In the genomic region with DNA sequence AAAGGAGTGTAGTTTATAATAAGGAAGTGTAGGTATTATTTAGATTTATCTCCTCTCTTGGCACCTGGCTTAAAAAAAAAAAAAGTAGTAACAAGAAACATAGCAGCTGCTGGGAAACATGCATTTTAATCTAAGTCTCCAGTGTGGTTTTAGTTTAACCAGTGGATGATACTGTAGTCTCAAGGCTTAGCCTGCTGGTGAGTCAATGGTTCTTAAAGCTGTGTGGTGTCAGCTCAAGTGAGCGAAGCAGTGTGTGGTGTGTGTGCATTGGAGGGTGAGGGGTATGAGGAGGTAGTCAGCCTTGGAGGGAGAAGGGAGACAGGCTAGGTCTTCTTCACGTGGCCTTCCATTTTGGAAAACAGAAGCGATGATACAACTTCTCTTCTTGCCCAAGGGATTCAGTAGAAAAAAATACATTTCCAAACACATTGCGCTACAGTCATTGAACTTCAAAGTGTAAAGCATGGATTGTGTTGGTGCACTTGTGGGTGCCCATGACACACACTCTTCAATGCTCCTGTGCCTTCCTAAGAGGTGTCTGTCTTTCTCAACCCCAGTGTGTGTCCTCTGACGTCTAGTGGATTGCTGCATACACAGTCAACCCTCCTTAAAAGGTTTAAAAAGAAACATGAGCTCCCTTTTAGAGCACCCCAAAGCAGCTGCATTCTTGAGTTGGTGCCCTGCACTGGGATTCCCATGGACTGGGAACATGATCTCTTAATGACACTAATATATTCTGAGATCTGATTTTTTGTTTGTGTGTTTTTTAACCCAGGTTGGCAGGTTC, we compare ENCODE assay signal across 8 cellular contexts. TPM values are rescaled to one million over a fixed set of nuclear protein-coding genes. Genes with fewer than 3 reads are reported as not detected.
DNase-seq lines count a peak whose midpoint lies in the region; ATAC-seq and TF ChIP-seq lines count a peak whose summit lies in the region.
"Had no signal": no experiment of that assay in that cellular context is flagged by ENCODE, and none has a peak within 500 bp of the region (broad histone marks: within the 10 kb centered on the region; RNA-seq: fewer than 3 reads in every experiment).

No MANE protein-coding gene starts in this region.

- H3K27me3 ChIP-seq in Loucy (ENCODE audit: insufficient read depth, low read length, poor library complexity, severe bottlenecking) (no peaks in the 10 kb centered on the region), psoas muscle (ENCODE audit: insufficient read depth in 3 of 3, low read length in 2 of 3) (no peaks in the 10 kb centered on the region), vagina (no peaks in the 10 kb centered on the region)

- no peaks in the 10 kb centered on the region for H4K20me1 ChIP-seq in Loucy (ENCODE audit: insufficient read depth, low read length, poor library complexity, severe bottlenecking)

- TF ChIP-seq CTCF in Loucy (conservative IDR thresholded peaks at IDR 0.05; ENCODE audit: low read length), result no peak
- TF ChIP-seq CTCF in epithelial cell of proximal tubule (conservative IDR thresholded peaks at IDR 0.05; ENCODE audit: low read depth, low read length), result no peak
- no peak for TF ChIP-seq CTCF in psoas muscle (IDR thresholded peaks at IDR 0.05)
- no peak for TF ChIP-seq CTCF in vagina (IDR thresholded peaks at IDR 0.05)

- H3K9me2 ChIP-seq in Loucy (replicated peaks; ENCODE audit: low read depth, low read length), result no peaks in the 10 kb centered on the region

- H3K27ac ChIP-seq in psoas muscle (peak overlapping the region; percentile 99), vagina (no peak overlapping the region)

- DNase-seq in DMS53 (lab: John Stamatoyannopoulos, UW) (peak; percentile 91), epithelial cell of proximal tubule (ENCODE audit: low read depth) (peak; percentile 70), psoas muscle (peak in 1 of 2 donors; percentile 63), vagina (ENCODE audit: extremely low spot score in 2 of 2) (no peak), HuH-7 (ENCODE audit: low spot score) (no peak)
- DNase-seq: activated T-cell treated with anti-CD3 and anti-CD28 coated beads for 4 hours had no signal

- H3K4me1 ChIP-seq in Loucy (ENCODE audit: insufficient read depth, low read length, poor library complexity, severe bottlenecking) (peaks cover 81% of the 10 kb centered on the region), psoas muscle (peaks cover 94% of the 10 kb centered on the region), vagina (peaks cover 87% of the 10 kb centered on the region)

- H3K36me3 ChIP-seq in Loucy (ENCODE audit: insufficient read depth, low read length) (no peaks in the 10 kb centered on the region), psoas muscle (ENCODE audit: insufficient read depth in 1 of 2, low read depth in 1 of 2) (no peaks in the 10 kb centered on the region), vagina (peaks cover 0 to 17% of the 10 kb centered on the region in 2 donors)

- H3K9me3 ChIP-seq in Loucy (ENCODE audit: insufficient read depth, low read depth, low read length) (no peaks in the 10 kb centered on the region), psoas muscle (no peaks in the 10 kb centered on the region), vagina (no peaks in the 10 kb centered on the region)

- H3K79me2 ChIP-seq in Loucy (ENCODE audit: insufficient read depth, low read length), result no peaks in the 10 kb centered on the region

- 0 out of 2 replicates have a peak, but pooled peaks cover 3% of the 10 kb centered on the region for H3F3A ChIP-seq in Loucy (ENCODE audit: low read depth)

- H3K4me3 ChIP-seq in Loucy (ENCODE audit: low read length, poor library complexity, severe bottlenecking) (no peak overlapping the region), epithelial cell of proximal tubule (ENCODE audit: low read depth, low read length) (no peak overlapping the region), psoas muscle (peak overlapping the region; percentile 45), vagina (no peak overlapping the region)

- H3K4me2 ChIP-seq in Loucy (ENCODE audit: low read depth, low read length, poor library complexity, severe bottlenecking), result peak overlapping the region; percentile 14

- WGBS in psoas muscle, 3 donors, result 40 to 72% (median 48%) methylated on average over 5 of the region's 5 CpGs

- H3K9ac ChIP-seq in Loucy (ENCODE audit: low read depth, low read length, poor library complexity, severe bottlenecking), result peak overlapping the region; percentile 53

- ATAC-seq in psoas muscle (peak; percentile 75 to 89 (median 84)), GM21529 (IDR thresholded peaks at IDR 0.05; ENCODE audit: unreplicated experiment) (no peak)

- no peak overlapping the region for H2AFZ ChIP-seq in Loucy (ENCODE audit: low read length)

- TF ChIP-seq POLR2A in vagina (IDR thresholded peaks at IDR 0.05), result no peak

- intact Hi-C loops in psoas muscle (cut with DNase I), result loop anchor here in 1 of 2 donors (2.0 kb wide), 1 partner anchor 39 kb away; no protein-coding TSS in a partner anchor
- intact Hi-C loops in vagina (cut with DNase I), result no loop called here

RNA-seq across cellular contexts. Expression of a gene that starts 40.1 kb away (rescaled TPM):
- total RNA-seq in epithelial cell of proximal tubule, result 0.17 TPM in 1 of 2 replicates, not detected in the other
- total RNA-seq in psoas muscle, result 100 to 1,000 TPM in 3 of 4 donors, 10 to 100 TPM in 1; 11.7 to 299 (median 183) TPM
- polyA plus RNA-seq in psoas muscle, result 10 to 100 TPM; 12.0 to 89.8 (median 45.2) TPM
- 243 TPM for total RNA-seq in vagina

Comparison
In these comparisons a context has a peak if more than half of its experiments do, and no peak if none do; other contexts are left out.
1. DNase-seq: peak in DMS53 (single experiment) and epithelial cell of proximal tubule (single experiment); none in vagina (0 of 2) and HuH-7 (single experiment).
2. RNA of a gene that starts 40.1 kb away (total RNA-seq): 243 TPM in vagina (single experiment) and 11.7 to 299 TPM in psoas muscle; 0.17 TPM in epithelial cell of proximal tubule; every median in the first group is over 10 times any median in the second.